Comparison of ENCODE assay signal across 20 cellular contexts in the genomic region with DNA sequence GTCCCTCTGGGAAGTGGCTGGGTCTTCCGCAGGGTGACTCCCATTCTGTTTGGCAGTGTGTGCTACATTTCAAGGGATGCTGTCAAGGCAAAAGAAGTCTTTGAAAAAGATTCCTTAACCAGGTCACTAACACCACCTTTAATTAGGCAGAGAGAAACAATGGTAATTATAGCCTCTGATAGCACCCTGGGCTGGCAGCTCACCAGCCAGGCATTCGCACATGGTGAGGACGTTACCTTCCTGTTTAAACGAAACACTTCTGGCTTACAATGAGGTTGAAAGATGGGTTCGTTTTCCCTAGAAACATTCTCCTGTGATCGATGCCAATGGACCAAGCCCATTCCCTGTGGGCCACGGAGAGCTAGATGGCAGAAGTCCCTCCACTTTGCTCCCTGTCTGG.
A peak's percentile ranks its signal among the peaks of the same experiment; 100 is the strongest.
DNase-seq lines count a peak whose midpoint lies in the region; ATAC-seq and TF ChIP-seq lines count a peak whose summit lies in the region.
"Had no signal": no experiment of that assay in that cellular context is flagged by ENCODE, and none has a peak within 500 bp of the region (broad histone marks: within the 10 kb centered on the region; RNA-seq: fewer than 3 reads in every experiment).

No MANE protein-coding gene starts in this region.

- 58% methylated on average over 7 of the region's 7 CpGs for WGBS in right cardiac atrium

- H3K27me3 ChIP-seq in right cardiac atrium (ENCODE audit: control insufficient read depth, insufficient read depth) (no peaks in the 10 kb centered on the region), left ventricle myocardium inferior (ENCODE audit: low read depth) (no peaks in the 10 kb centered on the region)
- H3K27me3 ChIP-seq: BLaER1 had no signal

- H3K27ac Mint-ChIP-seq in neural crest cell (ENCODE audit: unreplicated experiment): peak overlapping the region; percentile 46
- H3K27ac Mint-ChIP-seq: B cell; CD8-positive, alpha-beta T cell; GM23338; H9 had no signal

- no peaks in the 10 kb centered on the region for H3K9me3 Mint-ChIP-seq in neural crest cell
- H3K9me3 Mint-ChIP-seq: CD8-positive, alpha-beta T cell; H9 had no signal

- H3K27me3 Mint-ChIP-seq in neural crest cell (ENCODE audit: low read depth): no peaks in the 10 kb centered on the region

- DNase-seq in Right ventricle myocardium superior (peak; percentile 49), right cardiac atrium (no peak), left ventricle myocardium inferior (peak; percentile 29), Right ventricle myocardium inferior (ENCODE audit: missing footprints) (no peak), neural crest cell (ENCODE audit: low read depth, low spot score) (no peak)
- DNase-seq in activated CD8-positive, alpha-beta memory T cell treated with anti-CD3 and anti-CD28 coated beads, Interleukin-2, amount 50 U/mL, for 4 hours: no peak
- DNase-seq: Caco-2; CD4-positive, CD25-positive, alpha-beta regulatory T cell; CD8-positive, alpha-beta T cell; DMS153; EL; GDM1; H9 had no signal

- TF ChIP-seq CTCF in left ventricle myocardium inferior (IDR thresholded peaks at IDR 0.05; ENCODE audit: borderline replicate concordance): no peak
- TF ChIP-seq CTCF in neural crest cell (conservative IDR thresholded peaks at IDR 0.05): no peak

- H3K27ac ChIP-seq in right cardiac atrium (ENCODE audit: low read length) (no peak overlapping the region), left ventricle myocardium inferior (replicated peaks) (no peak overlapping the region)
- H3K27ac ChIP-seq: 22Rv1, BLaER1, C4-2B had no signal

- H3K9me3 ChIP-seq in right cardiac atrium (ENCODE audit: control insufficient read depth, low read length): no peaks in the 10 kb centered on the region
- no peaks in the 10 kb centered on the region for H3K9me3 ChIP-seq in left ventricle myocardium inferior (replicated peaks)
- H3K9me3 ChIP-seq: BLaER1, Caco-2 had no signal

- H3K36me3 ChIP-seq in left ventricle myocardium inferior: no peaks in the 10 kb centered on the region
- H3K36me3 ChIP-seq: BLaER1 had no signal

- intact Hi-C loops in Right ventricle myocardium superior (cut with DNase I) (no loop called here), right cardiac atrium (cut with DNase I) (no loop called here), left ventricle myocardium inferior (cut with micrococcal nuclease) (no loop called here), Right ventricle myocardium inferior (cut with DNase I) (no loop called here)

- peaks cover 6% of the 10 kb centered on the region for H3K4me1 ChIP-seq in right cardiac atrium (ENCODE audit: control insufficient read depth, insufficient read depth, low read length)
- peaks cover 24% of the 10 kb centered on the region for H3K4me1 ChIP-seq in left ventricle myocardium inferior
- H3K4me1 ChIP-seq: BLaER1, Caco-2 had no signal

- ATAC-seq in Right ventricle myocardium superior (ENCODE audit: poor library complexity): peak; percentile 51
- no peak for ATAC-seq in right cardiac atrium
- no peak for ATAC-seq in Right ventricle myocardium inferior
- ATAC-seq: CD8-positive, alpha-beta T cell; GM12878; GM23338; HCT116 had no signal

- H3K4me1 Mint-ChIP-seq in neural crest cell: peaks cover 4% of the 10 kb centered on the region
- H3K4me1 Mint-ChIP-seq: B cell; CD4-positive, CD25-positive, alpha-beta regulatory T cell; GM23338 had no signal

- H3K36me3 Mint-ChIP-seq in neural crest cell (ENCODE audit: low read depth): no peaks in the 10 kb centered on the region
- H3K36me3 Mint-ChIP-seq: CD4-positive, CD25-positive, alpha-beta regulatory T cell; CD8-positive, alpha-beta T cell had no signal

- no peak overlapping the region for H3K4me3 ChIP-seq in right cardiac atrium (ENCODE audit: low read length)
- H3K4me3 ChIP-seq in left ventricle myocardium inferior: no peak overlapping the region
- H3K4me3 ChIP-seq: BLaER1, GM12878, GM23338 had no signal

- no peak overlapping the region for H3K4me3 Mint-ChIP-seq in neural crest cell
- H3K4me3 Mint-ChIP-seq: B cell; CD4-positive, CD25-positive, alpha-beta regulatory T cell; CD8-positive, alpha-beta T cell; GM23338; H9 had no signal

Comparison
In these comparisons a context has a peak if more than half of its experiments do, and no peak if none do; other contexts are left out.
1. DNase-seq: peak in Right ventricle myocardium superior (single experiment) and left ventricle myocardium inferior (single experiment); none in right cardiac atrium (0 of 3), Right ventricle myocardium inferior (single experiment), neural crest cell (single experiment) and activated CD8-positive, alpha-beta memory T cell treated with anti-CD3 and anti-CD28 coated beads, Interleukin-2, amount 50 U/mL, for 4 hours (single experiment).